20 cellular contexts compared by ENCODE assay signal in genomic region chr16:87369796-87370719, GRCh38. TPM values are rescaled to one million over a fixed set of nuclear protein-coding genes. Genes with fewer than 3 reads are reported as not detected.
A peak's percentile ranks its signal among the peaks of the same experiment; 100 is the strongest.
DNase-seq lines count a peak whose midpoint lies in the region; ATAC-seq and TF ChIP-seq lines count a peak whose summit lies in the region.
"Had no signal": no experiment of that assay in that cellular context is flagged by ENCODE, and none has a peak within 500 bp of the region (broad histone marks: within the 10 kb centered on the region; RNA-seq: fewer than 3 reads in every experiment).

No MANE protein-coding gene starts in this region.

- H3K4me3 Mint-ChIP-seq in WTC11, result no peak overlapping the region
- H3K4me3 Mint-ChIP-seq in activated T-helper 17 cell treated with anti-CD3 and anti-CD28 coated beads, Interleukin-2, amount 50 U/mL, for 72 hours, result no peak overlapping the region
- H3K4me3 Mint-ChIP-seq: activated CD8-positive, alpha-beta T cell treated with anti-CD3 and anti-CD28 coated beads for 36 hours; T-cell had no signal

- peak overlapping the region; percentile 32; the same call in 1 of the 2 replicates for H3K27ac Mint-ChIP-seq in WTC11
- no peak overlapping the region for H3K27ac Mint-ChIP-seq in activated T-helper 17 cell treated with anti-CD3 and anti-CD28 coated beads, Interleukin-2, amount 50 U/mL, for 72 hours
- H3K27ac Mint-ChIP-seq: T-cell had no signal

- no peak for TF ChIP-seq POLR2A in spleen (IDR thresholded peaks at IDR 0.05)

- TF ChIP-seq CTCF in WTC11 (IDR thresholded peaks at IDR 0.05) (no peak), spleen (IDR thresholded peaks at IDR 0.05 in 8 of 11, conservative IDR thresholded peaks at IDR 0.05 in 3 of 11) (no peak)

- DNase-seq in DMS 273 (lab: John Stamatoyannopoulos, UW; ENCODE audit: unreplicated experiment) (peak; percentile 57), DMS 273 treated with DMSO at 0.1 percent for 48 hours (lab: John Stamatoyannopoulos, UW) (no peak), WTC11 (ENCODE audit: low spot score) (no peak), iPS-NIHi11 (ENCODE audit: low spot score) (peak; percentile 21), spleen (peak; percentile 67), GOT3 (lab: John Stamatoyannopoulos, UW) (no peak), ureter (ENCODE audit: low spot score) (no peak)
- DNase-seq: activated CD8-positive, alpha-beta T cell treated with anti-CD3 and anti-CD28 coated beads for 36 hours; effector CD4-positive, alpha-beta T cell; esophagus squamous epithelium; Kasumi-1; NCI-H1092 treated with DMSO at 0.1 percent for 48 hours; stimulated activated CD4-positive, alpha-beta T cell treated with anti-CD3 and anti-CD28 coated beads, Interleukin-1b, Interleukin-23, amount 100 ng/mL, for 48 hours; T-cell; testis; WERI-Rb-1 had no signal

- no peak overlapping the region for H3K4me3 ChIP-seq in spleen
- H3K4me3 ChIP-seq: esophagus squamous epithelium, testis had no signal

- peak; percentile 34; the same call in 1 of the 2 replicates for ATAC-seq in WTC11
- ATAC-seq in activated T-helper 17 cell treated with anti-CD3 and anti-CD28 coated beads, Interleukin-2, amount 50 U/mL, for 72 hours (replicated peaks), result no peak
- ATAC-seq: activated CD8-positive, alpha-beta T cell treated with anti-CD3 and anti-CD28 coated beads for 36 hours; HCT116; T-cell had no signal

- no peaks in the 10 kb centered on the region for H3K36me3 Mint-ChIP-seq in WTC11
- H3K36me3 Mint-ChIP-seq in activated T-helper 17 cell treated with anti-CD3 and anti-CD28 coated beads, Interleukin-2, amount 50 U/mL, for 72 hours (ENCODE audit: low read depth), result peaks cover 34% of the 10 kb centered on the region

- H3K4me1 Mint-ChIP-seq in WTC11, result peaks cover 29% of the 10 kb centered on the region
- H3K4me1 Mint-ChIP-seq in activated T-helper 17 cell treated with anti-CD3 and anti-CD28 coated beads, Interleukin-2, amount 50 U/mL, for 72 hours, result peaks cover 31% of the 10 kb centered on the region

- H3K4me1 ChIP-seq in spleen, result peaks cover 0 to 58% (median 27%) of the 10 kb centered on the region in 6 donors

- intact Hi-C loops in spleen (cut with DNase I; ENCODE audit: low total_unique reads), result no loop called here

- CTCF ChIA-PET in WTC11 (lab: Charles Lee), result interaction anchor here (1.2 to 2.2 kb wide), 3 partner anchors 24 to 92 kb away, joined by 3 to 5 read pairs (median 4); no protein-coding TSS in a partner anchor

- no peak overlapping the region for H3K27ac ChIP-seq in spleen
- H3K27ac ChIP-seq: 22Rv1, neutrophil, testis, WERI-Rb-1 had no signal

- peaks cover 0 to 30% (median 0%) of the 10 kb centered on the region in 6 donors for H3K36me3 ChIP-seq in spleen
- H3K36me3 ChIP-seq: neutrophil had no signal

- no peaks in the 10 kb centered on the region for H3K27me3 Mint-ChIP-seq in WTC11 (ENCODE audit: low read depth)
- no peaks in the 10 kb centered on the region for H3K27me3 Mint-ChIP-seq in activated T-helper 17 cell treated with anti-CD3 and anti-CD28 coated beads, Interleukin-2, amount 50 U/mL, for 72 hours
- H3K27me3 Mint-ChIP-seq: activated CD8-positive, alpha-beta T cell treated with anti-CD3 and anti-CD28 coated beads for 36 hours; T-cell had no signal

- POLR2A ChIA-PET in WTC11 (lab: Charles Lee), result no interaction called here

- H3K9me3 ChIP-seq in spleen, result no peaks in the 10 kb centered on the region
- H3K9me3 ChIP-seq: esophagus squamous epithelium, neutrophil, testis had no signal

- 85 to 89% (median 86%) methylated on average over 16 of the region's 16 CpGs for WGBS in spleen, 5 donors

- H3K9me3 Mint-ChIP-seq in WTC11, result no peaks in the 10 kb centered on the region
- no peaks in the 10 kb centered on the region for H3K9me3 Mint-ChIP-seq in activated T-helper 17 cell treated with anti-CD3 and anti-CD28 coated beads, Interleukin-2, amount 50 U/mL, for 72 hours
- H3K9me3 Mint-ChIP-seq: activated CD8-positive, alpha-beta T cell treated with anti-CD3 and anti-CD28 coated beads for 36 hours; T-cell had no signal

- no peaks in the 10 kb centered on the region for H3K27me3 ChIP-seq in spleen (replicated peaks in 1 of 7)
- H3K27me3 ChIP-seq: esophagus squamous epithelium, neutrophil, testis had no signal

TF ChIP-seq in WTC11, 78 proteins besides CTCF, POLR2A, EP300 and RAD21 (continues in another document):
- no peak for TF ChIP-seq AFF4 (CRISPR knock-in tag; IDR thresholded peaks at IDR 0.05; ENCODE audit: borderline replicate concordance)
- TF ChIP-seq RORB (CRISPR knock-in tag; IDR thresholded peaks at IDR 0.05), result no peak
- no peak for TF ChIP-seq CDX4 (CRISPR knock-in tag; IDR thresholded peaks at IDR 0.05; ENCODE audit: borderline replicate concordance)
- no peak for TF ChIP-seq ATF6 (CRISPR knock-in tag; IDR thresholded peaks at IDR 0.05)
- no peak for TF ChIP-seq NR2C2 (CRISPR knock-in tag; IDR thresholded peaks at IDR 0.05)
- TF ChIP-seq FOXP1 (CRISPR knock-in tag; IDR thresholded peaks at IDR 0.05; ENCODE audit: borderline replicate concordance), result no peak
- TF ChIP-seq TEAD1 (CRISPR knock-in tag; IDR thresholded peaks at IDR 0.05), result no peak

RNA-seq across cellular contexts. Expression of gene FBXO31, which starts 13.5 kb away (rescaled TPM):
- total RNA-seq in WTC11 (2021), result 20.8 to 24.2 TPM (median 22.6 TPM) in 3 replicates
- total RNA-seq in spleen, result 10 to 100 TPM; 23.6 to 30.6 (median 27.2) TPM
- polyA plus RNA-seq in spleen, result 10 to 100 TPM in 1 of 3 donors, 1 to 10 TPM in 2; 7.9 to 11.0 (median 9.7) TPM
- total RNA-seq in activated T-helper 17 cell treated with anti-CD3 and anti-CD28 coated beads, Interleukin-2, amount 50 U/mL, for 72 hours, result 10 to 100 TPM; 21.9 to 29.1 TPM
- 52.1 TPM for total RNA-seq in ureter

RNA-seq across cellular contexts. Expression of gene MAP1LC3B, which starts 22.1 kb away (rescaled TPM):
- total RNA-seq in WTC11 (2021) (40.1 to 46.9 TPM (median 43.2 TPM) in 3 replicates), spleen (10 to 100 TPM; 47.6 to 71.4 (median 61.7) TPM), ureter (38.3 TPM)
- 10 to 100 TPM; 32.3 to 50.4 (median 46.5) TPM for polyA plus RNA-seq in spleen
- total RNA-seq in activated T-helper 17 cell treated with anti-CD3 and anti-CD28 coated beads, Interleukin-2, amount 50 U/mL, for 72 hours, result 10 to 100 TPM; 57.3 to 69.1 TPM

RNA-seq across cellular contexts. Expression of gene C16orf95, which starts 52.9 kb away (rescaled TPM):
- total RNA-seq in WTC11 (2021) (5.7 to 7.5 TPM (median 7.1 TPM) in 3 replicates), spleen (1 to 10 TPM in 5 of 7 donors, not detected in 2; 1.0 to 2.6 (median 2.0) TPM), ureter (4.2 TPM)
- 1 to 10 TPM; 1.2 to 2.9 (median 2.8) TPM for polyA plus RNA-seq in spleen
- 1 to 10 TPM; 6.2 to 8.2 TPM for total RNA-seq in activated T-helper 17 cell treated with anti-CD3 and anti-CD28 coated beads, Interleukin-2, amount 50 U/mL, for 72 hours

Comparison
In these comparisons a context has a peak if more than half of its experiments do, and no peak if none do; other contexts are left out.
1. DNase-seq: peak in DMS 273 (single experiment), iPS-NIHi11 (single experiment) and spleen (single experiment); none in DMS 273 treated with DMSO at 0.1 percent for 48 hours (single experiment), WTC11 (single experiment), GOT3 (single experiment) and ureter (single experiment).